8 cellular contexts compared by ENCODE assay signal in genomic region chr2:59182249-59182648, GRCh38.
DNase-seq lines count a peak whose midpoint lies in the region; ATAC-seq and TF ChIP-seq lines count a peak whose summit lies in the region.

No MANE protein-coding gene starts in this region.

- no peaks in the 10 kb centered on the region for H3K4me1 Mint-ChIP-seq in activated CD4-positive, alpha-beta T cell treated with anti-CD3 and anti-CD28 coated beads for 36 hours

- POLR2A ChIA-PET in activated CD4-positive, alpha-beta T cell treated with anti-CD3 and anti-CD28 coated beads for 36 hours (lab: Charles Lee) = no interaction called here

- intact Hi-C loops in activated CD4-positive, alpha-beta T cell treated with anti-CD3 and anti-CD28 coated beads for 36 hours (cut with DNase I, micrococcal nuclease) = loop anchor here in 1 of 2 experiments (2.0 kb wide), 1 partner anchor 419 kb away; no protein-coding TSS in a partner anchor

- H3K4me3 Mint-ChIP-seq in activated CD4-positive, alpha-beta T cell treated with anti-CD3 and anti-CD28 coated beads for 36 hours = no peak overlapping the region

- no peaks in the 10 kb centered on the region for H3K36me3 Mint-ChIP-seq in activated CD4-positive, alpha-beta T cell treated with anti-CD3 and anti-CD28 coated beads for 36 hours (ENCODE audit: low read depth)

- H3K27ac ChIP-seq in coronary artery = no peak overlapping the region

- peak; percentile 71 for TF ChIP-seq CTCF in retinal pigment epithelial cell (conservative IDR thresholded peaks at IDR 0.05; ENCODE audit: low read depth, low read length)
- no peak for TF ChIP-seq CTCF in coronary artery (IDR thresholded peaks at IDR 0.05)

- H3K27me3 Mint-ChIP-seq in activated CD4-positive, alpha-beta T cell treated with anti-CD3 and anti-CD28 coated beads for 36 hours = no peaks in the 10 kb centered on the region

- no peak for ATAC-seq in activated CD4-positive, alpha-beta T cell treated with anti-CD3 and anti-CD28 coated beads for 36 hours
- no peak for ATAC-seq in HG03097 (IDR thresholded peaks at IDR 0.05; ENCODE audit: low FRiP score, unreplicated experiment)

- CTCF ChIA-PET in activated CD4-positive, alpha-beta T cell treated with anti-CD3 and anti-CD28 coated beads for 36 hours (lab: Charles Lee) = interaction anchor here (0.6 to 0.8 kb wide), 3 partner anchors 126 to 464 kb away, joined by 3 read pairs; no protein-coding TSS in a partner anchor

- peak; percentile 8 for DNase-seq in activated CD4-positive, alpha-beta T cell treated with anti-CD3 and anti-CD28 coated beads for 36 hours
- no peak for DNase-seq in activated CD4-positive, alpha-beta T cell treated with anti-CD3 and anti-CD28 coated beads for 1 hour
- DNase-seq in LoVo (ENCODE audit: low spot score) (peak; percentile 1), T47D (ENCODE audit: low read depth in 1 of 2, low spot score in 1 of 2) (peak; percentile 1 to 6), retinal pigment epithelial cell (ENCODE audit: low read depth) (no peak), coronary artery (ENCODE audit: low spot score) (no peak)
- no peak for DNase-seq in stimulated activated CD4-positive, alpha-beta T cell treated with anti-CD3 and anti-CD28 coated beads, Interleukin-4, amount 100 ng/mL, for 4 hours

- no peak overlapping the region for H3K27ac Mint-ChIP-seq in activated CD4-positive, alpha-beta T cell treated with anti-CD3 and anti-CD28 coated beads for 36 hours

- H3K9me3 Mint-ChIP-seq in activated CD4-positive, alpha-beta T cell treated with anti-CD3 and anti-CD28 coated beads for 36 hours (ENCODE audit: low read depth) = no peaks in the 10 kb centered on the region

- in situ Hi-C loops in T47D (cut with HindIII; ENCODE audit: low pct_unique_long_range_greater_than_20kb, low sequenced_read_pairs) = no loop called here

- H3K4me3 ChIP-seq in retinal pigment epithelial cell (ENCODE audit: low read length) (no peak overlapping the region), coronary artery (no peak overlapping the region)

Comparison
In these comparisons a context has a peak if more than half of its experiments do, and no peak if none do; other contexts are left out.
1. DNase-seq: peak in activated CD4-positive, alpha-beta T cell treated with anti-CD3 and anti-CD28 coated beads for 36 hours (single experiment), LoVo (single experiment) and T47D (2 of 2); none in activated CD4-positive, alpha-beta T cell treated with anti-CD3 and anti-CD28 coated beads for 1 hour (single experiment), retinal pigment epithelial cell (single experiment), coronary artery (single experiment) and stimulated activated CD4-positive, alpha-beta T cell treated with anti-CD3 and anti-CD28 coated beads, Interleukin-4, amount 100 ng/mL, for 4 hours (0 of 2).